In the genomic region with DNA sequence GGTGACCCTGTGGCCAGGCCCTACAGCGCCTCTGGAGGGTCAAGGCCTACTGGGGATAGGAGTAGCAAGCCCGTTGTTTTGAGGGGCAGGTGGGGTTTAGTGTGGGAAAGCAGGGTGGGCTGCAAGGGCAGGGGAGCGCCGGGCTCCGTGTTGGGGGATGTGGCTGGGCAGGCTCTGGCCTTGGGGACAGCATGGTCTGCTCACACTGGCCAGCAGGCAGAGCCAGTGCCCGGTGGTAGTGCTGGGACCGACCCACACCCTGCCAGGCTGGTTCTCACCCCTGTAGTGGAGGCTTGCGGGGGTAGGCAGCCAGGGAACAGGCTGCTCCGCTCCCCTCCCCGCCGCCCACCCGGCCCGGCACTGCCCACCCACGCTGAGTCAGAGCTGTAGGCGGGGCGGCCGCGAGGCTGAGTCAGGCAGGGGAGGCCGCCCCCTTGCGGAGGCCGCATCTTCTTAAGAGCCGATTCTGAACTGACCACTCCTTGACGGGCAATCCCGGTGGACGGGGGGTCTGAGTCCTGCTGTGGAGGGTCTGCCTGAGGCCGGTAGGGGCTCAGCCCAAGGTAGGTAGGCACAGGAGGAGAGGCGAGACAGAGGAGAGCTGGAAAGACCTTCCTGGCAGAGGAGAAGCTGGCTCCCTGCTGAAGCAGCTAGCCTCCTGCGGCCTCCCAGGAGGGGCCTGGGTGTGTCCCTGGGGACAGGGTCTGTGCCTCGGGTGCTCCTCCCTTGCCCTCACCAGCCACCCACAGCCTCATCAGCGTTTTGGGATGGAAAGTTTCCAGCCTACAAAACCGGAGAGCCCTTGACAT, we compare ENCODE assay signal across 1 cellular context.
TF ChIP-seq lines count a peak whose summit lies in the region.

No MANE protein-coding gene starts in this region.

TF ChIP-seq in H1, 55 proteins besides CTCF, POLR2A, EP300 and RAD21:
- peak; percentile 58; the same call in 1 of the 2 replicates for TF ChIP-seq MAFK (IDR thresholded peaks at IDR 0.05; ENCODE audit: low read depth, low read length)
- TF ChIP-seq CTBP2 (IDR thresholded peaks at IDR 0.05; ENCODE audit: borderline replicate concordance, insufficient read depth, insufficient read length, low read length) = no peak
- no peak for TF ChIP-seq SRF (IDR thresholded peaks at IDR 0.05; ENCODE audit: low read depth, low read length)
- peak; percentile 89 for TF ChIP-seq BACH1 (IDR thresholded peaks at IDR 0.05; ENCODE audit: low read length)
- TF ChIP-seq JUND (IDR thresholded peaks at IDR 0.05; ENCODE audit: low read length) = peak; percentile 38; the same call in 1 of the 2 replicates
- peak; percentile 67; the same call in 1 of the 2 replicates for TF ChIP-seq GABPA (IDR thresholded peaks at IDR 0.05; ENCODE audit: borderline replicate concordance, insufficient read depth, low read length)
- TF ChIP-seq SP4 (IDR thresholded peaks at IDR 0.05; ENCODE audit: low read length) = no peak
- no peak for TF ChIP-seq JUN (IDR thresholded peaks at IDR 0.05; ENCODE audit: low read depth, low read length)
- peak; percentile 49; the same call in 1 of the 2 replicates for TF ChIP-seq EGR1 (IDR thresholded peaks at IDR 0.05; ENCODE audit: borderline replicate concordance, low read depth, low read length)
